9 cellular contexts compared by ENCODE assay signal in the genomic region with DNA sequence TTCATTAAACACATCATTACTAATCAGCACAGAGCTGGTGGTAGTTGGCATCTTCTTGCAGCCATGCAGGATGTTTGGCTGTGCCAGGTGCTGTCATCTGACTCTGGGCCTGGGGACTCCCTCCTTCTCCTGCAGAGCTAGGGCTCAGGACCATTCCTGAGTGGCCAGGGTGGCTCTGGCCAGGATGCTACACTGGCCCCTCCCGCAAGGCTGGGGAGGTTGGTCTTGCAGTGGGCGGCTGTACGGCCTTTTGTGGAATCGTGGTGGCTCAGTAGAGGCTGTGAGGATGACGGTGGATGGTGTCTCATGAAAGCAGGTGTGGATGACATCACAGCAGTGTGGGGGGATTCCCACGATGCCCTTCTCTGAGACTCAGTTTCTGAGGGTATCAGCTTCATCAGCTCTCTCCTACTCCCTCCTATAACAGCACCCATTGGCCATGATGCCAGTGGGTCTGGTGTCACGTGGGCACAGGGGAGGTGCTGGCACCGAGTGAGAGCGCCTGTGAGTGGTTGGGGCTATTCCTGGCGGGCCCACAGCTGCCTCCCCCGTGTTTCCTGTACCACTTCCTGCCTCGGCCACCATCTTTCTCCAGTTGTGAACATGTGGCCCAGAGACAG.
A peak's percentile ranks its signal among the peaks of the same experiment; 100 is the strongest.
DNase-seq lines count a peak whose midpoint lies in the region; FAIRE-seq lines count a peak whose summit lies in the region.
"Had no signal": no experiment of that assay in that cellular context is flagged by ENCODE, and none has a peak within 500 bp of the region (broad histone marks: within the 10 kb centered on the region; RNA-seq: fewer than 3 reads in every experiment).

No MANE protein-coding gene starts in this region.

- H3K4me1 Mint-ChIP-seq in activated CD4-positive, alpha-beta T cell treated with anti-CD3 and anti-CD28 coated beads, Interleukin-2, amount 10 ng/mL, durations not matched to agents 24 days and 14 days = peaks cover 32% of the 10 kb centered on the region

- peaks cover 9% of the 10 kb centered on the region for H3K9me3 Mint-ChIP-seq in activated CD4-positive, alpha-beta T cell treated with anti-CD3 and anti-CD28 coated beads, Interleukin-2, amount 10 ng/mL, durations not matched to agents 24 days and 14 days

- H3K27ac ChIP-seq in GM23248 (no peak overlapping the region), small intestine (ENCODE audit: low read depth in 1 of 2, low read length in 1 of 2) (no peak overlapping the region)

- in situ Hi-C loops in GM23248 (cut with MboI) = no loop called here

- no peaks in the 10 kb centered on the region for H3K9me2 ChIP-seq in GM23248 (ENCODE audit: insufficient read depth)

- no peaks in the 10 kb centered on the region for H3K79me2 ChIP-seq in GM23248 (ENCODE audit: insufficient read depth)

- H2AFZ ChIP-seq in GM23248 = no peak overlapping the region

- H3K27ac Mint-ChIP-seq in activated CD4-positive, alpha-beta T cell treated with anti-CD3 and anti-CD28 coated beads, Interleukin-2, amount 10 ng/mL, durations not matched to agents 24 days and 14 days = peak overlapping the region; percentile 73

- H3K36me3 ChIP-seq in GM23248 (ENCODE audit: low read depth) (no peaks in the 10 kb centered on the region), small intestine (ENCODE audit: control insufficient read depth in 2 of 2, insufficient read depth in 2 of 2, low read length in 2 of 2) (no peaks in the 10 kb centered on the region)

- no peak overlapping the region for H3K4me3 Mint-ChIP-seq in activated CD4-positive, alpha-beta T cell treated with anti-CD3 and anti-CD28 coated beads, Interleukin-2, amount 10 ng/mL, durations not matched to agents 24 days and 14 days

- WGBS in GM23248 (ENCODE audit: low coverage in 1 of 2, low lambda C conversion rate in 2 of 2, missing lambda C conversion rate in 2 of 2), 2 experiments = 69 to 71% methylated on average over 12 of the region's 12 CpGs
- WGBS in small intestine, 3 donors = 65 to 74% (median 74%) methylated on average over 12 of the region's 12 CpGs

- H3K27me3 ChIP-seq in GM23248 (replicated peaks; ENCODE audit: insufficient read depth) = peaks cover 3% of the 10 kb centered on the region
- H3K27me3 ChIP-seq in small intestine (ENCODE audit: control insufficient read depth in 2 of 2, insufficient read depth in 2 of 2, low read length in 2 of 2) = no peaks in the 10 kb centered on the region

- no peaks in the 10 kb centered on the region for H3K9me3 ChIP-seq in GM23248 (ENCODE audit: low read depth)
- H3K9me3 ChIP-seq in small intestine (ENCODE audit: control insufficient read depth, low read depth) = no peaks in the 10 kb centered on the region

- no peaks in the 10 kb centered on the region for H4K20me1 ChIP-seq in GM23248 (ENCODE audit: insufficient read depth)

- H3K36me3 Mint-ChIP-seq in activated CD4-positive, alpha-beta T cell treated with anti-CD3 and anti-CD28 coated beads, Interleukin-2, amount 10 ng/mL, durations not matched to agents 24 days and 14 days (ENCODE audit: low read depth) = no peaks in the 10 kb centered on the region

- H3K27me3 Mint-ChIP-seq in activated CD4-positive, alpha-beta T cell treated with anti-CD3 and anti-CD28 coated beads, Interleukin-2, amount 10 ng/mL, durations not matched to agents 24 days and 14 days = peaks cover 27% of the 10 kb centered on the region

- no peaks in the 10 kb centered on the region for H3F3A ChIP-seq in GM23248 (ENCODE audit: insufficient read depth)

- no peak overlapping the region for H3K9ac ChIP-seq in GM23248

- H3K4me1 ChIP-seq in GM23248 (ENCODE audit: insufficient read depth) = no peaks in the 10 kb centered on the region
- no peaks in the 10 kb centered on the region for H3K4me1 ChIP-seq in small intestine (ENCODE audit: control insufficient read depth in 2 of 2, insufficient read depth in 1 of 2, low read depth in 1 of 2, low read length in 1 of 2)

- no peak overlapping the region for H3K4me2 ChIP-seq in GM23248 (ENCODE audit: unreplicated experiment)

- peak; percentile 17 for DNase-seq in CMK (ENCODE audit: low read depth)
- DNase-seq in activated CD4-positive, alpha-beta T cell treated with anti-CD3 and anti-CD28 coated beads, Interleukin-2, amount 10 ng/mL, durations not matched to agents 24 days and 14 days = peak; percentile 67
- peak; percentile 14 for DNase-seq in activated naive CD8-positive, alpha-beta T cell treated with anti-CD3 and anti-CD28 coated beads, Interleukin-2, amount 50 U/mL, for 16 hours (ENCODE audit: low read depth, low spot score)
- DNase-seq in stimulated activated CD4-positive, alpha-beta T cell treated with anti-CD3 and anti-CD28 coated beads, Interleukin-2, amount 100 ng/mL, for 48 hours = peak; percentile 15 to 55
- no peak for DNase-seq in GM23248
- DNase-seq in GM19240 (ENCODE audit: insufficient read length, low spot score) = no peak
- DNase-seq in DMS 273 (lab: John Stamatoyannopoulos, UW; ENCODE audit: unreplicated experiment) = no peak
- DNase-seq in small intestine = no peak
- DNase-seq: MM.1S had no signal

- H3K4me3 ChIP-seq in GM23248 = no peak overlapping the region
- no peak overlapping the region for H3K4me3 ChIP-seq in small intestine (ENCODE audit: low read depth in 1 of 2, low read length in 2 of 2)

- intact Hi-C loops in activated CD4-positive, alpha-beta T cell treated with anti-CD3 and anti-CD28 coated beads, Interleukin-2, amount 10 ng/mL, durations not matched to agents 24 days and 14 days (cut with micrococcal nuclease) = no loop called here

- no peak for FAIRE-seq in small intestine (lab: Jason Lieb, UNC)

Comparison
In these comparisons a context has a peak if more than half of its experiments do, and no peak if none do; other contexts are left out.
1. DNase-seq: peak in CMK (single experiment), activated CD4-positive, alpha-beta T cell treated with anti-CD3 and anti-CD28 coated beads, Interleukin-2, amount 10 ng/mL, durations not matched to agents 24 days and 14 days (single experiment), activated naive CD8-positive, alpha-beta T cell treated with anti-CD3 and anti-CD28 coated beads, Interleukin-2, amount 50 U/mL, for 16 hours (single experiment) and stimulated activated CD4-positive, alpha-beta T cell treated with anti-CD3 and anti-CD28 coated beads, Interleukin-2, amount 100 ng/mL, for 48 hours (2 of 2); none in GM23248 (single experiment), GM19240 (single experiment), DMS 273 (single experiment) and small intestine (single experiment).